Comparison of ENCODE assay signal across 8 cellular contexts in the genomic region with DNA sequence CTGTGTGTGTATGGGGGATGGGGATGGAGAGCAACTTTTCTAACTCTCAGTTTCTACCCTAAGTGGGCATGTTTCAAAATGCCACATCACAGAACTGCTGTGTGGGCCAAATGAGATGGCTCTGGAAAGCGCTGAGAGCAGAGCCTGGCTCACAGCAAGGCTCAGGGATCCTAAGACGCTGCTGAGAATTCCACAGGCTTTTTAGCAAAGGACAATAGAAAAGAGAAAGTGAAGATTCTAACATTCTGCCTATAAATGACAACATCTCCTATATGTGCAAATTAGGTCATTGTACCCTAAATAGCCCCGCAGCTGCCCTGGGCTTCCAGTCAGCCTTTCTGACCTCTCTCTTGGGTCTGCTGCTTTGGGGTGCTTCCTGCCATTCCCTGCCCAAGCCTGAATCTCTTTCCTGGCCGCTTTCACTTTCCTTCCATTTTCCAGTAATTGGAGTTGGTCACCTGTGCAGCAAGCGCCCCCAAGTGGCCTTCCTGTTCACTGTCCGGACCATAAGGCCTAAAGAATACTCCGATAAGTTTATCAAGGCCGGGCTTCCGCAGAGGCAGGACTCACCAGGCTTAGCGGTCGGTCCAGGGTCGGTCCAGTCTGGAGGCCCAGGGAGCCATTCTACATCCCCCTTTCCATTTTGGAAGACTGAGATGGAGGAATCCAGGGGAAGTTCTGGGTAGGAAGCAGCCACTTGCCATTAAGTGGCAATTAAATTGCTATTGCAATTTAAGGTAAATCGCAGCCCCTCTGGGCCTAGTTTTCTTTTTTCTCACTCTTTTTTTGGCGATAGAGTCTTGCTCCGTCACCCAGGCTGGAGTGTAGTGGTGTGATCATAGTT. TPM values are rescaled to one million over a fixed set of nuclear protein-coding genes. Genes with fewer than 3 reads are reported as not detected.
DNase-seq lines count a peak whose midpoint lies in the region; ATAC-seq and TF ChIP-seq lines count a peak whose summit lies in the region.

No MANE protein-coding gene starts in this region.

- no peaks in the 10 kb centered on the region for H3K79me2 ChIP-seq in OCI-LY3 (ENCODE audit: low read length)

- H3K9ac ChIP-seq in HUES48 (ENCODE audit: low read depth, low read length) (no peak overlapping the region), OCI-LY3 (ENCODE audit: low read length) (peak overlapping the region; percentile 11; the same call in 1 of the 2 replicates)

- H3K4me2 ChIP-seq in OCI-LY3 (ENCODE audit: low read length), result peak overlapping the region; percentile 87

- H3K27me3 ChIP-seq in HUES48 (ENCODE audit: control insufficient read depth, insufficient read depth, low read length) (no peaks in the 10 kb centered on the region; the same call in 1 of the 2 replicates), OCI-LY3 (ENCODE audit: low read depth, low read length) (0 out of 2 replicates have a peak, but pooled peaks cover 2% of the 10 kb centered on the region), muscle layer of duodenum (ENCODE audit: low read depth, low read length) (no peaks in the 10 kb centered on the region)

- no peaks in the 10 kb centered on the region for H4K20me1 ChIP-seq in OCI-LY3 (ENCODE audit: insufficient read depth, low read length)

- peak overlapping the region; percentile 58 for H3K27ac ChIP-seq in HUES48 (ENCODE audit: low read depth, low read length)
- H3K27ac ChIP-seq in OCI-LY3 (ENCODE audit: low read length), result no peak overlapping the region
- H3K27ac ChIP-seq in muscle layer of duodenum (ENCODE audit: low read length), result peak overlapping the region; percentile 93

- TF ChIP-seq CTCF in OCI-LY3 (IDR thresholded peaks at IDR 0.05; ENCODE audit: low read depth, low read length) (peak; percentile 83), epithelial cell of proximal tubule (conservative IDR thresholded peaks at IDR 0.05; ENCODE audit: low read depth, low read length) (peak; percentile 98)

- H3K9me3 ChIP-seq in HUES48 (ENCODE audit: control insufficient read depth, insufficient read depth, low read length) (peaks cover 4% of the 10 kb centered on the region; the same call in 1 of the 2 replicates), OCI-LY3 (ENCODE audit: insufficient read depth, low read length) (no peaks in the 10 kb centered on the region), muscle layer of duodenum (ENCODE audit: control insufficient read depth in 1 of 2, low read length in 2 of 2) (no peaks in the 10 kb centered on the region)

- no peaks in the 10 kb centered on the region for H3K36me3 ChIP-seq in HUES48 (ENCODE audit: control insufficient read depth, insufficient read depth, low read length)
- H3K36me3 ChIP-seq in OCI-LY3 (replicated peaks; ENCODE audit: low read depth, low read length), result no peaks in the 10 kb centered on the region
- H3K36me3 ChIP-seq in muscle layer of duodenum (ENCODE audit: control insufficient read depth in 1 of 2, insufficient read depth in 2 of 2, low read length in 2 of 2), result no peaks in the 10 kb centered on the region

- no peak for ATAC-seq in HG02759 (IDR thresholded peaks at IDR 0.05; ENCODE audit: unreplicated experiment)

- H2AFZ ChIP-seq in OCI-LY3 (ENCODE audit: low read depth, low read length), result peak overlapping the region; percentile 84

- peaks cover 41% of the 10 kb centered on the region for H3K4me1 ChIP-seq in HUES48 (ENCODE audit: control insufficient read depth, insufficient read depth, low read length)
- peaks cover 18% of the 10 kb centered on the region for H3K4me1 ChIP-seq in OCI-LY3 (ENCODE audit: low read length)
- H3K4me1 ChIP-seq in muscle layer of duodenum (ENCODE audit: control insufficient read depth in 1 of 2, insufficient read depth in 2 of 2, low read length in 2 of 2), result peaks cover 0 to 38% of the 10 kb centered on the region in 2 donors

- peak; percentile 76 for DNase-seq in D341Med (ENCODE audit: low spot score)
- peak; percentile 69 for DNase-seq in activated T-cell treated with anti-CD3 and anti-CD28 coated beads for 4 hours
- DNase-seq in epithelial cell of proximal tubule (ENCODE audit: low read depth), result no peak
- DNase-seq in stimulated activated CD8-positive, alpha-beta memory T cell treated with anti-CD3 and anti-CD28 coated beads, Interleukin-4, amount 100 ng/mL, for 4 hours (ENCODE audit: low read depth in 2 of 2, low spot score in 1 of 2), result peak; percentile 47 to 55

- H3K4me3 ChIP-seq in HUES48 (ENCODE audit: low read depth, low read length), result no peak overlapping the region; the same call in 1 of the 2 replicates
- peak overlapping the region; percentile 72 for H3K4me3 ChIP-seq in OCI-LY3 (ENCODE audit: low read length)
- H3K4me3 ChIP-seq in epithelial cell of proximal tubule (ENCODE audit: low read depth, low read length), result peak overlapping the region; percentile 42
- peak overlapping the region; percentile 51 to 60 for H3K4me3 ChIP-seq in muscle layer of duodenum (ENCODE audit: low read depth in 1 of 2, low read length in 2 of 2)

RNA-seq across cellular contexts. Expression of a gene that starts 6.7 kb away (rescaled TPM):
- total RNA-seq in epithelial cell of proximal tubule, result 72.0 and 128 TPM in 2 replicates

RNA-seq across cellular contexts. Expression of a gene that starts 30.4 kb away (rescaled TPM):
- 15.0 and 19.1 TPM in 2 replicates for total RNA-seq in epithelial cell of proximal tubule

RNA-seq across cellular contexts. Expression of a gene that starts 36.4 kb away (rescaled TPM):
- 28.1 and 48.5 TPM in 2 replicates for total RNA-seq in epithelial cell of proximal tubule

RNA-seq across cellular contexts. Expression of a gene that starts 54.3 kb away (rescaled TPM):
- total RNA-seq in epithelial cell of proximal tubule, result 8.2 and 8.7 TPM in 2 replicates
